ENCODE assay signal across 25 cellular contexts in genomic region chr11:34084637-34085036, GRCh38. TPM values are rescaled to one million over a fixed set of nuclear protein-coding genes. Genes with fewer than 3 reads are reported as not detected.
A peak's percentile ranks its signal among the peaks of the same experiment; 100 is the strongest.
DNase-seq lines count a peak whose midpoint lies in the region; ATAC-seq and TF ChIP-seq lines count a peak whose summit lies in the region.
"Had no signal": no experiment of that assay in that cellular context is flagged by ENCODE, and none has a peak within 500 bp of the region (broad histone marks: within the 10 kb centered on the region; RNA-seq: fewer than 3 reads in every experiment).

No MANE protein-coding gene starts in this region.

- H3K27ac ChIP-seq in KMS-11, result peak overlapping the region; percentile 79; the same call in 1 of the 2 replicates
- H3K27ac ChIP-seq: parathyroid adenoma, Peyer's patch, sigmoid colon, SJSA1, thoracic aorta had no signal

- H3K27me3 Mint-ChIP-seq in activated naive CD4-positive, alpha-beta T cell treated with anti-CD3 and anti-CD28 coated beads, Interleukin-2, amount 10 ng/mL, durations not matched to agents 7 days and 5 days, result no peaks in the 10 kb centered on the region
- no peaks in the 10 kb centered on the region for H3K27me3 Mint-ChIP-seq in activated naive CD8-positive, alpha-beta T cell
- H3K27me3 Mint-ChIP-seq in progenitor cell of endocrine pancreas, result no peaks in the 10 kb centered on the region
- no peaks in the 10 kb centered on the region for H3K27me3 Mint-ChIP-seq in chondrocyte (ENCODE audit: low read depth)
- H3K27me3 Mint-ChIP-seq: brain had no signal

- no peaks in the 10 kb centered on the region; the same call in 1 of the 2 replicates for H3K27me3 ChIP-seq in KMS-11 (ENCODE audit: insufficient read depth, low read depth)
- H3K27me3 ChIP-seq: Peyer's patch, sigmoid colon, SJSA1 had no signal

- H3K9ac ChIP-seq in KMS-11, result no peak overlapping the region
- H3K9ac ChIP-seq: parathyroid adenoma had no signal

- no peaks in the 10 kb centered on the region for H3K9me3 Mint-ChIP-seq in activated naive CD4-positive, alpha-beta T cell treated with anti-CD3 and anti-CD28 coated beads, Interleukin-2, amount 10 ng/mL, durations not matched to agents 7 days and 5 days
- no peaks in the 10 kb centered on the region for H3K9me3 Mint-ChIP-seq in activated naive CD8-positive, alpha-beta T cell (ENCODE audit: low read depth)
- H3K9me3 Mint-ChIP-seq in progenitor cell of endocrine pancreas (ENCODE audit: low read depth), result no peaks in the 10 kb centered on the region
- no peaks in the 10 kb centered on the region for H3K9me3 Mint-ChIP-seq in chondrocyte (ENCODE audit: low read depth)
- H3K9me3 Mint-ChIP-seq: brain, nephron had no signal

- 0 out of 2 replicates have a peak, but pooled peaks cover 3% of the 10 kb centered on the region for H4K20me1 ChIP-seq in KMS-11 (ENCODE audit: insufficient read depth)

- H2AFZ ChIP-seq in KMS-11 (ENCODE audit: low read depth), result no peak overlapping the region
- H2AFZ ChIP-seq: parathyroid adenoma had no signal

- no peak for ATAC-seq in HG02840 (IDR thresholded peaks at IDR 0.05; ENCODE audit: low FRiP score, unreplicated experiment)

- peaks cover 24% of the 10 kb centered on the region; the same call in 1 of the 2 replicates for H3K36me3 ChIP-seq in KMS-11 (ENCODE audit: insufficient read depth)

- peak overlapping the region; percentile 63 for H3K27ac Mint-ChIP-seq in activated naive CD4-positive, alpha-beta T cell treated with anti-CD3 and anti-CD28 coated beads, Interleukin-2, amount 10 ng/mL, durations not matched to agents 7 days and 5 days
- peak overlapping the region; percentile 77 for H3K27ac Mint-ChIP-seq in activated naive CD8-positive, alpha-beta T cell
- peak overlapping the region; percentile 85 for H3K27ac Mint-ChIP-seq in progenitor cell of endocrine pancreas
- H3K27ac Mint-ChIP-seq in chondrocyte (ENCODE audit: unreplicated experiment), result no peak overlapping the region
- H3K27ac Mint-ChIP-seq: nephron had no signal

- H3K4me2 ChIP-seq in KMS-11, result peak overlapping the region; percentile 89; the same call in 1 of the 2 replicates

- TF ChIP-seq CTCF in KMS-11 (conservative IDR thresholded peaks at IDR 0.05; ENCODE audit: low read depth, low read length) (no peak), progenitor cell of endocrine pancreas (IDR thresholded peaks at IDR 0.05; ENCODE audit: unreplicated experiment) (no peak), chondrocyte (IDR thresholded peaks at IDR 0.05) (no peak)

- H3K4me3 ChIP-seq in KMS-11 (IDR thresholded peaks at IDR 0.05; ENCODE audit: insufficient read depth, low read depth, low read length), result no peak overlapping the region
- H3K4me3 ChIP-seq: Peyer's patch, sigmoid colon, SJSA1, thoracic aorta had no signal

- DNase-seq in activated naive CD4-positive, alpha-beta T cell treated with anti-CD3 and anti-CD28 coated beads, Interleukin-2, amount 10 ng/mL, durations not matched to agents 7 days and 5 days, result no peak
- DNase-seq in activated naive CD4-positive, alpha-beta T cell (lab: John Stamatoyannopoulos, UW), result no peak
- DNase-seq in progenitor cell of endocrine pancreas (ENCODE audit: low spot score, unreplicated experiment) (no peak), chondrocyte (ENCODE audit: low spot score) (no peak)
- no peak for DNase-seq in activated CD8-positive, alpha-beta memory T cell treated with anti-CD3 and anti-CD28 coated beads for 24 hours
- DNase-seq: activated CD4-positive, CD25-positive, alpha-beta regulatory T cell treated with anti-CD3 and anti-CD28 coated beads, Interleukin-2, amount 50 U/mL, for 72 hours; activated CD8-positive, alpha-beta memory T cell treated with anti-CD3 and anti-CD28 coated beads, Interleukin-2, amount 50 U/mL, for 4 hours; activated naive CD4-positive, alpha-beta T cell treated with Interleukin-2 at 50 U/mL for 16 hours; glutamatergic neuron; Kasumi-1; mesendoderm; NCI-H1092; NCI-H2029; NCI-H446; Peyer's patch; sigmoid colon; T-helper 9 cell had no signal

- CTCF ChIA-PET in activated naive CD4-positive, alpha-beta T cell treated with anti-CD3 and anti-CD28 coated beads, Interleukin-2, amount 10 ng/mL, durations not matched to agents 7 days and 5 days (lab: Charles Lee), result interaction anchor here (0.9 kb wide), 1 partner anchor 88 kb away, joined by 4 read pairs; no protein-coding TSS in a partner anchor

- H3K79me2 ChIP-seq in KMS-11 (ENCODE audit: insufficient read depth, low read depth), result peaks cover 53% of the 10 kb centered on the region

- H3K4me3 Mint-ChIP-seq in activated naive CD4-positive, alpha-beta T cell treated with anti-CD3 and anti-CD28 coated beads, Interleukin-2, amount 10 ng/mL, durations not matched to agents 7 days and 5 days, result no peak overlapping the region
- no peak overlapping the region for H3K4me3 Mint-ChIP-seq in activated naive CD8-positive, alpha-beta T cell
- H3K4me3 Mint-ChIP-seq in progenitor cell of endocrine pancreas (ENCODE audit: low read depth) (no peak overlapping the region), chondrocyte (ENCODE audit: unreplicated experiment) (no peak overlapping the region)
- H3K4me3 Mint-ChIP-seq: brain, nephron had no signal

- H3K4me1 ChIP-seq in KMS-11 (ENCODE audit: low read depth, poor library complexity, severe bottlenecking), result peaks cover 76% of the 10 kb centered on the region
- H3K4me1 ChIP-seq: Peyer's patch, sigmoid colon had no signal

- H3K4me1 Mint-ChIP-seq in activated naive CD4-positive, alpha-beta T cell treated with anti-CD3 and anti-CD28 coated beads, Interleukin-2, amount 10 ng/mL, durations not matched to agents 7 days and 5 days, result peaks cover 17% of the 10 kb centered on the region
- peaks cover 28% of the 10 kb centered on the region for H3K4me1 Mint-ChIP-seq in activated naive CD8-positive, alpha-beta T cell (ENCODE audit: low read depth)
- H3K4me1 Mint-ChIP-seq in progenitor cell of endocrine pancreas (ENCODE audit: low read depth) (no peaks in the 10 kb centered on the region), chondrocyte (ENCODE audit: low read depth) (no peaks in the 10 kb centered on the region)
- H3K4me1 Mint-ChIP-seq: brain, nephron had no signal

- peaks cover 61% of the 10 kb centered on the region for H3K36me3 Mint-ChIP-seq in activated naive CD4-positive, alpha-beta T cell treated with anti-CD3 and anti-CD28 coated beads, Interleukin-2, amount 10 ng/mL, durations not matched to agents 7 days and 5 days
- H3K36me3 Mint-ChIP-seq in activated naive CD8-positive, alpha-beta T cell, result peaks cover 13% of the 10 kb centered on the region
- H3K36me3 Mint-ChIP-seq in progenitor cell of endocrine pancreas (ENCODE audit: insufficient read depth) (peaks cover 47% of the 10 kb centered on the region), chondrocyte (ENCODE audit: low read depth) (peaks cover 44% of the 10 kb centered on the region)

RNA-seq across cellular contexts. Expression of gene NAT10, which starts 20.8 kb away (rescaled TPM):
- total RNA-seq in progenitor cell of endocrine pancreas, result 59.2 and 64.5 TPM in 2 replicates
- total RNA-seq in chondrocyte, result 24.6 to 37.7 TPM (median 25.8 TPM) in 3 replicates

RNA-seq across cellular contexts. Expression of gene CAPRIN1, which starts 33.1 kb away (rescaled TPM):
- total RNA-seq in progenitor cell of endocrine pancreas (317 and 325 TPM in 2 replicates), chondrocyte (197 to 270 TPM (median 205 TPM) in 3 replicates)
